3 cellular contexts compared by ENCODE assay signal in the genomic region with DNA sequence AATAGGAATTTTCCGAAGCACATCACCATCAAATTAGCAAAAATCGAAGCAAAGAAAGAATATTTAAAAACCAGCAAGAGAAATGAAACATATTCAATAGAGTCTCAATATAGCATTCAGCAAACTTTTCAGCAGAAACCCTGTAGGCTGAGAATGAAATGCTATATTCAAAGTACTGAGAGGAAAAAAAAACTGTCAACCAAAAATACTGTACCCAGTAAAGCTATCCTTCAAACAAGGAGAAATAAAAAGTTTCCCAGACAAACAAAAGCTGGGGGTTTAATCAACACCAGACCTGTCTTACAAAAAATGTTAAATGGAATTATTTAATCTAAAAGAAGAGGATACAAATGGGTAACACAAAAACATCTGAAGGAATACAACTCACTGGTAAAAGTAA.
"Had no signal": no experiment of that assay in that cellular context is flagged by ENCODE, and none has a peak within 500 bp of the region (broad histone marks: within the 10 kb centered on the region; RNA-seq: fewer than 3 reads in every experiment).

No MANE protein-coding gene starts in this region.

- ATAC-seq: GM12878 had no signal

- H3K4me3 ChIP-seq: GM12878 had no signal

- DNase-seq: GDM1, GF-D8 had no signal
